In genomic region chr5:14400611-14401010, GRCh38 we compare ENCODE assay signal across 16 cellular contexts.
"Had no signal": no experiment of that assay in that cellular context is flagged by ENCODE, and none has a peak within 500 bp of the region (broad histone marks: within the 10 kb centered on the region; RNA-seq: fewer than 3 reads in every experiment).

No MANE protein-coding gene starts in this region.

- H3K27ac Mint-ChIP-seq: activated CD4-positive, alpha-beta memory T cell treated with anti-CD3 and anti-CD28 coated beads for 36 hours; stimulated activated naive B cell treated with anti-CD40 and anti-IgM and Interleukin-4, amounts not matched to agents 10 μg/mL and 1 μg/mL and 100 μg/mL, for 72 hours had no signal

- H3K4me1 ChIP-seq: left lung, upper lobe of right lung had no signal

- H3K4me3 ChIP-seq: cardiac muscle cell, heart left ventricle, left lung, suprapubic skin, upper lobe of right lung had no signal

- DNase-seq: activated CD4-positive, alpha-beta memory T cell treated with anti-CD3 and anti-CD28 coated beads for 36 hours; activated naive CD8-positive, alpha-beta T cell treated with anti-CD3 and anti-CD28 coated beads, Interleukin-2, amount 10 ng/mL, durations not matched to agents 7 days and 5 days; activated T-cell treated with anti-CD3 and anti-CD28 coated beads, Interleukin-2, amount 50 U/mL, for 72 hours; aorta; foreskin melanocyte; heart left ventricle; islet precursor cell; left lung; posterior cingulate gyrus; right cardiac atrium; stimulated activated CD4-positive, alpha-beta T cell treated with anti-CD3 and anti-CD28 coated beads, Interleukin-2, amount 100 ng/mL, for 24 hours; stimulated activated naive B cell treated with anti-CD40 and anti-IgM and Interleukin-4, amounts not matched to agents 10 μg/mL and 1 μg/mL and 100 μg/mL, for 72 hours; T-helper 9 cell; upper lobe of right lung had no signal

- H3K27me3 Mint-ChIP-seq: stimulated activated naive B cell treated with anti-CD40 and anti-IgM and Interleukin-4, amounts not matched to agents 10 μg/mL and 1 μg/mL and 100 μg/mL, for 72 hours had no signal

- H3K36me3 Mint-ChIP-seq: activated CD4-positive, alpha-beta memory T cell treated with anti-CD3 and anti-CD28 coated beads for 36 hours had no signal

- ATAC-seq: activated T-cell treated with anti-CD3 and anti-CD28 coated beads, Interleukin-2, amount 50 U/mL, for 72 hours; left lung; stimulated activated naive B cell treated with anti-CD40 and anti-IgM and Interleukin-4, amounts not matched to agents 10 μg/mL and 1 μg/mL and 100 μg/mL, for 72 hours; upper lobe of right lung had no signal

- H3K27ac ChIP-seq: cardiac muscle cell, left lung, suprapubic skin, upper lobe of right lung had no signal

- H3K4me3 Mint-ChIP-seq: activated CD4-positive, alpha-beta memory T cell treated with anti-CD3 and anti-CD28 coated beads for 36 hours; stimulated activated naive B cell treated with anti-CD40 and anti-IgM and Interleukin-4, amounts not matched to agents 10 μg/mL and 1 μg/mL and 100 μg/mL, for 72 hours had no signal

- H3K9me3 ChIP-seq: heart left ventricle, left lung, suprapubic skin, upper lobe of right lung had no signal

- H3K27me3 ChIP-seq: cardiac muscle cell, heart left ventricle, left lung, suprapubic skin, upper lobe of right lung had no signal
